Comparison of ENCODE assay signal across 13 cellular contexts in genomic region chr22:38881997-38882396, GRCh38. TPM values are rescaled to one million over a fixed set of nuclear protein-coding genes. Genes with fewer than 3 reads are reported as not detected.
DNase-seq lines count a peak whose midpoint lies in the region; ATAC-seq and TF ChIP-seq lines count a peak whose summit lies in the region.
"Had no signal": no experiment of that assay in that cellular context is flagged by ENCODE, and none has a peak within 500 bp of the region (broad histone marks: within the 10 kb centered on the region; RNA-seq: fewer than 3 reads in every experiment).

No MANE protein-coding gene starts in this region.

- H4K91ac ChIP-seq in mesenchymal stem cell (ENCODE audit: low read length), result no peak overlapping the region

- no peak overlapping the region for H3K14ac ChIP-seq in mesenchymal stem cell (ENCODE audit: low read length in 2 of 2)

- H4K8ac ChIP-seq in mesenchymal stem cell (ENCODE audit: low read length), result no peak overlapping the region

- no peak overlapping the region for H2AFZ ChIP-seq in mesenchymal stem cell (ENCODE audit: low read depth, low read length)

- no peaks in the 10 kb centered on the region for H3K79me1 ChIP-seq in mesenchymal stem cell (replicated peaks; ENCODE audit: low read length, poor library complexity, severe bottlenecking)

- H2BK120ac ChIP-seq in mesenchymal stem cell (ENCODE audit: low read depth, low read length), result no peak overlapping the region

- H3K27me3 ChIP-seq in mesenchymal stem cell (ENCODE audit: control insufficient read depth in 1 of 2, insufficient read depth in 1 of 2, low read length in 2 of 2), result peaks cover 0 to 48% of the 10 kb centered on the region in 2 experiments
- H3K27me3 ChIP-seq: BLaER1 had no signal

- ATAC-seq in GM21528 (IDR thresholded peaks at IDR 0.05; ENCODE audit: low FRiP score, unreplicated experiment), result no peak
- ATAC-seq in HG02588 (IDR thresholded peaks at IDR 0.05; ENCODE audit: unreplicated experiment), result no peak
- ATAC-seq: activated CD4-positive, CD25-positive, alpha-beta regulatory T cell treated with anti-CD3 and anti-CD28 coated beads, Interleukin-2, amount 50 U/mL, for 24 hours had no signal

- no peak overlapping the region for H2AK5ac ChIP-seq in mesenchymal stem cell (ENCODE audit: low read length, severe bottlenecking)

- H3K36me3 ChIP-seq in mesenchymal stem cell (ENCODE audit: control insufficient read depth in 1 of 2, insufficient read depth in 2 of 2, low read depth in 1 of 2, low read length in 2 of 2), result no peaks in the 10 kb centered on the region
- H3K36me3 ChIP-seq: BLaER1 had no signal

- no peak overlapping the region for H2BK5ac ChIP-seq in mesenchymal stem cell (ENCODE audit: low read depth, low read length, poor library complexity, severe bottlenecking)

- H2BK15ac ChIP-seq in mesenchymal stem cell (ENCODE audit: low read depth, poor library complexity, severe bottlenecking), result no peak overlapping the region

- no peak overlapping the region for H3K23ac ChIP-seq in mesenchymal stem cell (ENCODE audit: low read length in 2 of 2)

- H3K4me3 ChIP-seq in mesenchymal stem cell (ENCODE audit: insufficient read depth in 1 of 2, low read depth in 1 of 2, low read length in 2 of 2), result peak overlapping the region in 1 of 2 experiments; percentile 67
- H3K4me3 ChIP-seq: BLaER1 had no signal

- no peaks in the 10 kb centered on the region for H3K9me3 Mint-ChIP-seq in chondrocyte (ENCODE audit: low read depth)
- H3K9me3 Mint-ChIP-seq: activated T-cell treated with anti-CD3 and anti-CD28 coated beads, Interleukin-2, amount 50 U/mL, for 72 hours; naive B cell had no signal

- in situ Hi-C loops in G401 (cut with HindIII; ENCODE audit: low sequenced_read_pairs), result no loop called here

- H3K27me3 Mint-ChIP-seq in chondrocyte (ENCODE audit: low read depth), result peaks cover 3% of the 10 kb centered on the region

- peak; percentile 34 for DNase-seq in G401 (ENCODE audit: low spot score)
- no peak for DNase-seq in chondrocyte (ENCODE audit: low spot score)
- DNase-seq in mesenchymal stem cell, result no peak
- DNase-seq in substantia nigra (lab: John Stamatoyannopoulos, UW), result no peak
- DNase-seq in 8988T, result no peak
- DNase-seq in NCI-H748 treated with DMSO at 0.1 percent for 48 hours (lab: John Stamatoyannopoulos, UW), result no peak
- DNase-seq: activated T-cell treated with anti-CD3 and anti-CD28 coated beads, Interleukin-2, amount 50 U/mL, for 72 hours; KG1; naive B cell had no signal

- peaks cover 31% of the 10 kb centered on the region for H3K4me1 Mint-ChIP-seq in chondrocyte (ENCODE audit: low read depth)
- H3K4me1 Mint-ChIP-seq: naive B cell had no signal

- peak overlapping the region; percentile 86 for H3K9ac ChIP-seq in mesenchymal stem cell (ENCODE audit: low read length)
- H3K9ac ChIP-seq: BLaER1 had no signal

- no peak overlapping the region for H3K4me2 ChIP-seq in mesenchymal stem cell (ENCODE audit: low read length, poor library complexity, severe bottlenecking)

- TF ChIP-seq CTCF in chondrocyte (IDR thresholded peaks at IDR 0.05), result no peak

- H2BK12ac ChIP-seq in mesenchymal stem cell (ENCODE audit: low read length in 2 of 2), result no peak overlapping the region

- no peak overlapping the region for H3K18ac ChIP-seq in mesenchymal stem cell (ENCODE audit: low read depth in 1 of 2, low read length in 2 of 2)

- peaks cover 4% of the 10 kb centered on the region for H3K9me3 ChIP-seq in mesenchymal stem cell (ENCODE audit: control insufficient read depth, low read length)
- H3K9me3 ChIP-seq: BLaER1 had no signal

- peak overlapping the region; percentile 26 for H3K4me3 Mint-ChIP-seq in chondrocyte (ENCODE audit: unreplicated experiment)

- H3K4ac ChIP-seq in mesenchymal stem cell (ENCODE audit: low read depth in 1 of 2, low read length in 2 of 2), result no peak overlapping the region

- peaks cover 2% of the 10 kb centered on the region for H3K4me1 ChIP-seq in mesenchymal stem cell (ENCODE audit: control insufficient read depth, insufficient read depth, low read depth, low read length)

- H3K27ac Mint-ChIP-seq in chondrocyte (ENCODE audit: unreplicated experiment), result peak overlapping the region; percentile 95
- H3K27ac Mint-ChIP-seq: activated T-cell treated with anti-CD3 and anti-CD28 coated beads, Interleukin-2, amount 50 U/mL, for 72 hours; naive B cell had no signal

- H3K27ac ChIP-seq in mesenchymal stem cell (ENCODE audit: low read length, poor library complexity, severe bottlenecking), result no peak overlapping the region
- peak overlapping the region; percentile 42 for H3K27ac ChIP-seq in substantia nigra (ENCODE audit: low read depth, low read length, poor library complexity, severe bottlenecking)
- H3K27ac ChIP-seq: BLaER1 had no signal

- H3K36me3 Mint-ChIP-seq in chondrocyte (ENCODE audit: low read depth), result peaks cover 1% of the 10 kb centered on the region
- H3K36me3 Mint-ChIP-seq: naive B cell had no signal

RNA-seq across cellular contexts. Expression of gene CBX6, which starts 10.0 kb away (rescaled TPM):
- 16.4 and 25.6 TPM in 2 replicates for total RNA-seq in G401 (2014; rRNA removed; shearing (Covaris generic))
- total RNA-seq in chondrocyte, result 80.1 to 110 TPM (median 82.9 TPM) in 3 replicates
- polyA plus RNA-seq in mesenchymal stem cell (2013, experiment 1 of 2), result 39.2 TPM
- polyA plus RNA-seq in mesenchymal stem cell (2013, experiment 2 of 2), result 38.5 TPM

RNA-seq across cellular contexts. Expression of gene NPTXR, which starts 38.2 kb away (rescaled TPM):
- 5.6 and 8.8 TPM in 2 replicates for total RNA-seq in G401 (2014; rRNA removed; shearing (Covaris generic))
- total RNA-seq in chondrocyte, result 23.4 to 37.5 TPM (median 35.0 TPM) in 3 replicates
- 1.9 TPM for polyA plus RNA-seq in mesenchymal stem cell (2013, experiment 1 of 2)
- 1.9 TPM for polyA plus RNA-seq in mesenchymal stem cell (2013, experiment 2 of 2)
